ENCODE assay signal across 8 cellular contexts in genomic region chr6:26032387-26033131, GRCh38. TPM values are rescaled to one million over a fixed set of nuclear protein-coding genes. Genes with fewer than 3 reads are reported as not detected.
DNase-seq lines count a peak whose midpoint lies in the region; ATAC-seq, FAIRE-seq and TF ChIP-seq lines count a peak whose summit lies in the region.

No MANE protein-coding gene starts in this region.

- TF ChIP-seq CTCF in A549 (IDR thresholded peaks at IDR 0.05) (no peak), PC-9 (conservative IDR thresholded peaks at IDR 0.05) (0 out of 2 replicates have a peak, but pooled peaks have one; percentile 5), cardiac fibroblast (IDR thresholded peaks at IDR 0.05; ENCODE audit: low read depth, low read length) (no peak), GM13977 (IDR thresholded peaks at IDR 0.05; ENCODE audit: extremely low read depth, insufficient read depth, missing control alignments) (no peak)

- FAIRE-seq in A549 (lab: Jason Lieb, UNC), result no peak

- H3K9me2 ChIP-seq in PC-9 (ENCODE audit: insufficient read depth), result no peaks in the 10 kb centered on the region

- H3K4me2 ChIP-seq in A549, result peak overlapping the region; percentile 94
- peak overlapping the region; percentile 98 for H3K4me2 ChIP-seq in PC-9

- TF ChIP-seq EP300 in A549 (IDR thresholded peaks at IDR 0.05), result no peak

- H3F3A ChIP-seq in PC-9 (ENCODE audit: insufficient read depth, low read depth), result peaks cover 40% of the 10 kb centered on the region

- in situ Hi-C loops in GM13977 (cut with MboI; ENCODE audit: low pct_unique_long_range_greater_than_20kb, low sequenced_read_pairs, unreplicated experiment), result loop anchor here (10.0 kb wide), 2 partner anchors 1102 to 1842 kb away; a partner anchor contains a TSS

- peak in 1 of 2 experiments; percentile 73 for DNase-seq in A549 (ENCODE audit: low read depth in 1 of 2, low spot score in 1 of 2)
- DNase-seq in PC-9, result peak; percentile 31 to 77
- peak; percentile 71 to 75 for DNase-seq in cardiac fibroblast (ENCODE audit: low read depth in 2 of 2)
- DNase-seq in left kidney (ENCODE audit: low read depth, low spot score), result peak; percentile 79
- DNase-seq in GM13977 (ENCODE audit: low spot score), result no peak
- no peak for DNase-seq in 8988T

- peaks cover 5% of the 10 kb centered on the region; the same call in 1 of the 2 replicates for H3K79me2 ChIP-seq in PC-9 (ENCODE audit: low read depth)

- no TSS peak for BruUV-seq in PC-9 (replicated peaks; lab: Mats Ljungman, UMichigan)

- ATAC-seq in A549, result peak; percentile 46 to 55; a peak in 4 of 6 replicates

- TF ChIP-seq RAD21 in A549 (conservative IDR thresholded peaks at IDR 0.05 in 1 of 2, IDR thresholded peaks at IDR 0.05 in 1 of 2), result no peak

- H3K27ac ChIP-seq in A549 (peak overlapping the region; percentile 92 to 95), PC-9 (peak overlapping the region; percentile 79), subcutaneous abdominal adipose tissue (ENCODE audit: low read depth, low read length) (peak overlapping the region; percentile 84)

- peak overlapping the region in 4 of 5 donors; percentile 61 to 78 (median 66) for H3K9ac ChIP-seq in subcutaneous abdominal adipose tissue (ENCODE audit: low read length in 5 of 5)

- under 1% methylated on average over 18 of the region's 18 CpGs for whole genome bisulfite sequencing in A549 (ENCODE audit: missing lambda C conversion rate)

- no peak for TF ChIP-seq POLR2A in A549 (IDR thresholded peaks at IDR 0.05; ENCODE audit: low read length)

- peaks cover 37% of the 10 kb centered on the region for H3K4me1 ChIP-seq in A549
- H3K4me1 ChIP-seq in PC-9 (replicated peaks; ENCODE audit: insufficient read depth), result peaks cover 44% of the 10 kb centered on the region
- peaks cover 0 to 32% (median 24%) of the 10 kb centered on the region in 5 donors for H3K4me1 ChIP-seq in subcutaneous abdominal adipose tissue (ENCODE audit: control insufficient read depth in 5 of 5, insufficient read depth in 5 of 5, low read length in 5 of 5)

- H3K36me3 ChIP-seq in PC-9 (ENCODE audit: low read depth) (no peaks in the 10 kb centered on the region), subcutaneous abdominal adipose tissue (ENCODE audit: control insufficient read depth in 5 of 5, insufficient read depth in 5 of 5, low read length in 5 of 5) (no peaks in the 10 kb centered on the region)

- H3K4me3 ChIP-seq in A549 (peak overlapping the region; percentile 56), GM08714 (ENCODE audit: low read length) (peak overlapping the region; percentile 63), PC-9 (peak overlapping the region; percentile 81), cardiac fibroblast (replicated peaks in 1 of 2; ENCODE audit: low read depth in 2 of 2, low read length in 2 of 2) (peak overlapping the region; percentile 65 to 70), subcutaneous abdominal adipose tissue (ENCODE audit: low read depth in 1 of 5, low read length in 5 of 5) (peak overlapping the region; percentile 63 to 83 (median 72))

- H3K9me3 ChIP-seq in A549 (no peaks in the 10 kb centered on the region), PC-9 (ENCODE audit: insufficient read depth, low read depth) (no peaks in the 10 kb centered on the region), subcutaneous abdominal adipose tissue (ENCODE audit: control insufficient read depth in 5 of 5, low read length in 5 of 5) (no peaks in the 10 kb centered on the region)

- CTCF ChIA-PET in A549 (lab: Yijun Ruan, JAX), result interaction anchor here (1.0 to 2.8 kb wide), 12 partner anchors 8 to 66 kb away, joined by 3 to 9 read pairs (median 4); a partner anchor contains a TSS
- CTCF ChIA-PET in PC-9 (lab: Charles Lee), result interaction anchor here (1.4 kb wide), 1 partner anchor 12 kb away, joined by 5 read pairs; no protein-coding TSS in a partner anchor

- intact Hi-C loops in PC-9 (cut with micrococcal nuclease; ENCODE audit: unreplicated experiment), result loop anchor here (1.0 to 5.0 kb wide), 6 partner anchors 23 to 1115 kb away; a partner anchor contains a TSS

- POLR2A ChIA-PET in A549 (lab: Yijun Ruan, JAX) (interaction anchor here (0.8 to 10.6 kb wide), 13 partner anchors 8 to 1860 kb away, joined by 3 to 238 read pairs (median 12); a partner anchor contains a TSS), PC-9 (lab: Charles Lee; ENCODE audit: unreplicated experiment) (interaction anchor here (0.5 to 4.9 kb wide), 25 partner anchors 8 to 1781 kb away, joined by 3 to 78 read pairs (median 5); a partner anchor contains a TSS)

- no peaks in the 10 kb centered on the region for H3K27me3 ChIP-seq in PC-9 (ENCODE audit: insufficient read depth, low read depth)
- no peaks in the 10 kb centered on the region for H3K27me3 ChIP-seq in subcutaneous abdominal adipose tissue (ENCODE audit: control insufficient read depth in 5 of 5, insufficient read depth in 4 of 5, low read length in 5 of 5)

- no peaks in the 10 kb centered on the region for H4K20me1 ChIP-seq in PC-9 (ENCODE audit: insufficient read depth)

- H2AFZ ChIP-seq in PC-9, result peak overlapping the region; percentile 84

TF ChIP-seq in A549, 52 proteins besides CTCF, POLR2A, EP300 and RAD21:
- 0 out of 2 replicates have a peak, but pooled peaks have one; percentile 80 for TF ChIP-seq HOXA7 (CRISPR knock-in tag; IDR thresholded peaks at IDR 0.05)
- TF ChIP-seq SREBF2 (IDR thresholded peaks at IDR 0.05), result no peak
TF ChIP-seq in A549: peak in this region for 1.

RNA-seq across cellular contexts. Expression of gene HFE, which starts 54.7 kb away (rescaled TPM):
- polyA plus RNA-seq in A549 (2011; rRNA removed) (31.7 and 35.9 TPM in 2 replicates), A549 (2017; fragmentation: RNase III; extraction: RNeasy Plus Mini Kit Qiagen cat#74134 plus additional on column Dnase treatment) (15.5 to 19.9 TPM (median 18.1 TPM) in 3 replicates)
- 14.3 and 14.8 TPM in 2 replicates for polyA plus RNA-seq in A549 (2012; cell fraction: cytosol; rRNA removed)
- 16.5 and 16.8 TPM in 2 replicates for polyA plus RNA-seq in A549 (2012; cell fraction: nucleus; rRNA removed)
- 25.1 and 35.6 TPM in 2 replicates for polyA minus RNA-seq in A549 (2011; rRNA and poly(A)+ RNA removed)
- total RNA-seq in PC-9 (2021), result 33.3 and 46.0 TPM in 2 replicates

Comparison
In these comparisons a context has a peak if more than half of its experiments do, and no peak if none do; other contexts are left out.
1. DNase-seq: peak in PC-9 (2 of 2), cardiac fibroblast (2 of 2) and left kidney (single experiment); none in GM13977 (single experiment) and 8988T (single experiment).
2. Peak in every context shown above with its lines, with median percentiles within 50 percentile points of each other: H3K27ac ChIP-seq and H3K4me3 ChIP-seq.